8 cellular contexts compared by ENCODE assay signal in genomic region chr20:23782366-23782983, GRCh38. TPM values are rescaled to one million over a fixed set of nuclear protein-coding genes. Genes with fewer than 3 reads are reported as not detected.
DNase-seq lines count a peak whose midpoint lies in the region; TF ChIP-seq lines count a peak whose summit lies in the region.

No MANE protein-coding gene starts in this region.

- H3K79me2 ChIP-seq in osteoblast (ENCODE audit: insufficient read depth, low read length): no peaks in the 10 kb centered on the region

- no peak overlapping the region for H3K4me3 ChIP-seq in colonic mucosa
- H3K4me3 ChIP-seq in osteoblast (ENCODE audit: insufficient read depth, low read length): no peak overlapping the region
- no peak overlapping the region for H3K4me3 ChIP-seq in ovary

- intact Hi-C loops in colonic mucosa (cut with DNase I): no loop called here
- intact Hi-C loops in ovary (cut with DNase I): no loop called here

- H3K27me3 ChIP-seq in colonic mucosa: no peaks in the 10 kb centered on the region
- H3K27me3 ChIP-seq in osteoblast (ENCODE audit: insufficient read depth, low read length): peaks cover 6% of the 10 kb centered on the region
- no peaks in the 10 kb centered on the region for H3K27me3 ChIP-seq in ovary

- no peak for TF ChIP-seq EP300 in ovary (IDR thresholded peaks at IDR 0.05)

- H3K27ac ChIP-seq in colonic mucosa (no peak overlapping the region), osteoblast (ENCODE audit: low read depth, low read length) (no peak overlapping the region), ovary (no peak overlapping the region)

- H3K36me3 ChIP-seq in colonic mucosa (no peaks in the 10 kb centered on the region), osteoblast (ENCODE audit: insufficient read depth, low read length) (no peaks in the 10 kb centered on the region), ovary (no peaks in the 10 kb centered on the region)

- WGBS in ovary, 3 donors: 48 to 71% (median 65%) methylated on average over 8 of the region's 8 CpGs

- H2AFZ ChIP-seq in osteoblast (ENCODE audit: low read length): no peak overlapping the region

- no peaks in the 10 kb centered on the region for H4K20me1 ChIP-seq in osteoblast (ENCODE audit: insufficient read depth, low read length)

- no peaks in the 10 kb centered on the region for H3K4me1 ChIP-seq in colonic mucosa
- H3K4me1 ChIP-seq in osteoblast (ENCODE audit: insufficient read depth, low read length): peaks cover 8% of the 10 kb centered on the region
- no peaks in the 10 kb centered on the region for H3K4me1 ChIP-seq in ovary (ENCODE audit: insufficient read depth)

- DNase-seq in Ammon's horn (ENCODE audit: low spot score): peak; percentile 23
- DNase-seq in GM10248 (ENCODE audit: extremely low spot score): peak; percentile 21
- peak; percentile 2 for DNase-seq in NCI-H345 treated with DMSO at 0.1 percent for 48 hours (lab: John Stamatoyannopoulos, UW; ENCODE audit: unreplicated experiment)
- no peak for DNase-seq in colonic mucosa
- DNase-seq in osteoblast (ENCODE audit: insufficient read length, low spot score, missing footprints): no peak
- DNase-seq in NCI-H1436 treated with DMSO at 0.1 percent for 48 hours (lab: John Stamatoyannopoulos, UW): no peak
- no peak for DNase-seq in ovary
- no peak for DNase-seq in NOMO-1 treated with DMSO at 0.1 percent for 48 hours (lab: John Stamatoyannopoulos, UW; ENCODE audit: unreplicated experiment)

- POLR2A ChIA-PET in GM10248 (lab: Yijun Ruan, JAX): no interaction called here

- TF ChIP-seq POLR2A in ovary (IDR thresholded peaks at IDR 0.05): no peak

- H3K9me3 ChIP-seq in colonic mucosa (no peaks in the 10 kb centered on the region), osteoblast (ENCODE audit: low read depth, low read length) (no peaks in the 10 kb centered on the region), ovary (no peaks in the 10 kb centered on the region)

- no peak overlapping the region for H3K4me2 ChIP-seq in osteoblast (ENCODE audit: insufficient read depth, low read length)

- TF ChIP-seq CTCF in GM10248 (IDR thresholded peaks at IDR 0.05; ENCODE audit: control extremely low read depth, extremely low read depth, low read depth, missing control alignments) (peak; percentile 56), colonic mucosa (IDR thresholded peaks at IDR 0.05) (peak; percentile 30), osteoblast (IDR thresholded peaks at IDR 0.05; ENCODE audit: extremely low read depth, low read depth, low read length) (peak; percentile 78), ovary (IDR thresholded peaks at IDR 0.05) (no peak)

- H3K9ac ChIP-seq in colonic mucosa (ENCODE audit: low read depth in 2 of 2, low read length in 2 of 2): no peak overlapping the region

- CTCF ChIA-PET in GM10248 (lab: Yijun Ruan, JAX): interaction anchor here (0.6 to 2.4 kb wide), 5 partner anchors 10 to 320 kb away, joined by 3 to 8 read pairs (median 3); no protein-coding TSS in a partner anchor

RNA-seq across cellular contexts. Expression of gene CST1, which starts 31.7 kb away (rescaled TPM):
- total RNA-seq in colonic mucosa: not detected
- total RNA-seq in osteoblast: not detected in 2 replicates
- total RNA-seq in ovary: 1 to 10 TPM in 1 of 7 donors, not detected in 6; 2.3 TPM
- under 1 TPM in 1 of 2 donors, not detected in 1; 0.11 TPM for polyA plus RNA-seq in ovary

RNA-seq across cellular contexts. Expression of gene CST2, which starts 44.1 kb away (rescaled TPM):
- total RNA-seq in colonic mucosa (not detected), osteoblast (not detected in 2 replicates), ovary (not detected)
- under 1 TPM in 1 of 2 donors, not detected in 1; 0.28 TPM for polyA plus RNA-seq in ovary

Comparison
In these comparisons a context has a peak if more than half of its experiments do, and no peak if none do; other contexts are left out.
1. DNase-seq: peak in Ammon's horn (single experiment), GM10248 (single experiment) and NCI-H345 treated with DMSO at 0.1 percent for 48 hours (single experiment); none in colonic mucosa (single experiment), osteoblast (single experiment), NCI-H1436 treated with DMSO at 0.1 percent for 48 hours (single experiment), ovary (0 of 5) and NOMO-1 treated with DMSO at 0.1 percent for 48 hours (single experiment).
2. CTCF ChIP-seq: peak in GM10248 (single experiment), colonic mucosa (single experiment) and osteoblast (single experiment); none in ovary (0 of 3).